ENCODE assay signal across 8 cellular contexts in genomic region chr1:35637401-35637809, GRCh38. TPM values are rescaled to one million over a fixed set of nuclear protein-coding genes. Genes with fewer than 3 reads are reported as not detected.
DNase-seq lines count a peak whose midpoint lies in the region; ATAC-seq, FAIRE-seq and TF ChIP-seq lines count a peak whose summit lies in the region.

No MANE protein-coding gene starts in this region.

- H3K9me2 ChIP-seq in OCI-LY7 (ENCODE audit: insufficient read depth, low read length) = no peaks in the 10 kb centered on the region

- H3K4me1 ChIP-seq in right cardiac atrium (ENCODE audit: control insufficient read depth, insufficient read depth, low read length) (peaks cover 3% of the 10 kb centered on the region), OCI-LY7 (ENCODE audit: insufficient read depth, low read length, poor library complexity, severe bottlenecking) (peaks cover 38% of the 10 kb centered on the region)

- no peaks in the 10 kb centered on the region for H3K27me3 ChIP-seq in right cardiac atrium (ENCODE audit: control insufficient read depth, insufficient read depth)

- H3K27ac ChIP-seq in right cardiac atrium (ENCODE audit: low read length) (no peak overlapping the region), OCI-LY7 (ENCODE audit: low read depth, low read length, poor library complexity, severe bottlenecking) (peak overlapping the region; percentile 38)

- H3K9me3 Mint-ChIP-seq in nephron = no peaks in the 10 kb centered on the region

- intact Hi-C loops in right cardiac atrium (cut with DNase I) = no loop called here
- intact Hi-C loops in Right ventricle myocardium superior (cut with DNase I) = no loop called here
- intact Hi-C loops in OCI-LY7 (cut with micrococcal nuclease; ENCODE audit: unreplicated experiment) = no loop called here

- TF ChIP-seq CTCF in OCI-LY7 (conservative IDR thresholded peaks at IDR 0.05; ENCODE audit: low read length) (no peak), nephron (IDR thresholded peaks at IDR 0.05; ENCODE audit: unreplicated experiment in 3 of 3) (no peak)

- WGBS in right cardiac atrium = 0% methylated on average over 1 of the region's 1 CpG

- peaks cover 76% of the 10 kb centered on the region for H3K79me2 ChIP-seq in OCI-LY7 (ENCODE audit: insufficient read depth, low read depth, low read length)

- peaks cover 31% of the 10 kb centered on the region for H4K20me1 ChIP-seq in OCI-LY7 (ENCODE audit: insufficient read depth, low read length)

- peaks cover 29% of the 10 kb centered on the region for H3K4me1 Mint-ChIP-seq in nephron

- ATAC-seq in right cardiac atrium = no peak
- ATAC-seq in Right ventricle myocardium superior (ENCODE audit: poor library complexity) = no peak

- H3K27me3 Mint-ChIP-seq in nephron (ENCODE audit: low read depth) = no peaks in the 10 kb centered on the region

- no peak overlapping the region for H2AFZ ChIP-seq in OCI-LY7 (ENCODE audit: low read length)

- H3K9me3 ChIP-seq in right cardiac atrium (ENCODE audit: control insufficient read depth, low read length) (no peaks in the 10 kb centered on the region), OCI-LY7 (ENCODE audit: low read length) (no peaks in the 10 kb centered on the region)

- H3K4me3 Mint-ChIP-seq in nephron = peak overlapping the region; percentile 12 to 56 (median 43)

- peaks cover 18% of the 10 kb centered on the region for H3K36me3 Mint-ChIP-seq in nephron (ENCODE audit: low read depth)

- no peak for DNase-seq in right cardiac atrium
- no peak for DNase-seq in Right ventricle myocardium superior
- peak; percentile 45 for DNase-seq in OCI-LY7 (ENCODE audit: low spot score)
- DNase-seq in dermis blood vessel endothelial cell = peak; percentile 53
- no peak for DNase-seq in NCI-H1092 (lab: John Stamatoyannopoulos, UW)
- no peak for DNase-seq in urothelium cell line (ENCODE audit: low spot score)
- DNase-seq in NCI-H1417 treated with DMSO at 0.1 percent for 48 hours (lab: John Stamatoyannopoulos, UW) = no peak

- BruUV-seq in OCI-LY7 (replicated peaks; lab: Mats Ljungman, UMichigan) = no TSS peak

- CTCF ChIA-PET in OCI-LY7 (lab: Charles Lee; ENCODE audit: unreplicated experiment) = no interaction called here

- peak overlapping the region; percentile 45 to 85 (median 59) for H3K27ac Mint-ChIP-seq in nephron

- POLR2A ChIA-PET in OCI-LY7 (lab: Charles Lee) = no interaction called here

- H3K36me3 ChIP-seq in OCI-LY7 (ENCODE audit: insufficient read depth, low read length) = peaks cover 46% of the 10 kb centered on the region

- peak overlapping the region; percentile 62 for H3K4me3 ChIP-seq in right cardiac atrium (ENCODE audit: low read length)
- peak overlapping the region; percentile 66 for H3K4me3 ChIP-seq in OCI-LY7 (ENCODE audit: low read depth, low read length, poor library complexity, severe bottlenecking)

- peak overlapping the region; percentile 93 for H3K4me2 ChIP-seq in OCI-LY7 (ENCODE audit: low read length)

- no peak for FAIRE-seq in urothelium cell line (lab: Jason Lieb, UNC)

RNA-seq across cellular contexts. Expression of gene PSMB2, which starts 3.9 kb away (rescaled TPM):
- 10 to 100 TPM; 32.0 to 37.3 (median 35.7) TPM for total RNA-seq in right cardiac atrium
- 36.8 TPM for polyA plus RNA-seq in right cardiac atrium
- 37.0 TPM for total RNA-seq in Right ventricle myocardium superior
- 22.0 and 28.7 TPM in 2 replicates for total RNA-seq in OCI-LY7 (2014; rRNA removed; shearing (Covaris generic))
- total RNA-seq in OCI-LY7 (2022) = 86.3 and 92.3 TPM in 2 replicates
- total RNA-seq in dermis blood vessel endothelial cell = 16.0 and 41.0 TPM in 2 replicates

Comparison
In these comparisons a context has a peak if more than half of its experiments do, and no peak if none do; other contexts are left out.
1. DNase-seq: peak in OCI-LY7 (single experiment) and dermis blood vessel endothelial cell (single experiment); none in right cardiac atrium (0 of 3), Right ventricle myocardium superior (single experiment), NCI-H1092 (single experiment), urothelium cell line (single experiment) and NCI-H1417 treated with DMSO at 0.1 percent for 48 hours (single experiment).